8 cellular contexts compared by ENCODE assay signal in the genomic region with DNA sequence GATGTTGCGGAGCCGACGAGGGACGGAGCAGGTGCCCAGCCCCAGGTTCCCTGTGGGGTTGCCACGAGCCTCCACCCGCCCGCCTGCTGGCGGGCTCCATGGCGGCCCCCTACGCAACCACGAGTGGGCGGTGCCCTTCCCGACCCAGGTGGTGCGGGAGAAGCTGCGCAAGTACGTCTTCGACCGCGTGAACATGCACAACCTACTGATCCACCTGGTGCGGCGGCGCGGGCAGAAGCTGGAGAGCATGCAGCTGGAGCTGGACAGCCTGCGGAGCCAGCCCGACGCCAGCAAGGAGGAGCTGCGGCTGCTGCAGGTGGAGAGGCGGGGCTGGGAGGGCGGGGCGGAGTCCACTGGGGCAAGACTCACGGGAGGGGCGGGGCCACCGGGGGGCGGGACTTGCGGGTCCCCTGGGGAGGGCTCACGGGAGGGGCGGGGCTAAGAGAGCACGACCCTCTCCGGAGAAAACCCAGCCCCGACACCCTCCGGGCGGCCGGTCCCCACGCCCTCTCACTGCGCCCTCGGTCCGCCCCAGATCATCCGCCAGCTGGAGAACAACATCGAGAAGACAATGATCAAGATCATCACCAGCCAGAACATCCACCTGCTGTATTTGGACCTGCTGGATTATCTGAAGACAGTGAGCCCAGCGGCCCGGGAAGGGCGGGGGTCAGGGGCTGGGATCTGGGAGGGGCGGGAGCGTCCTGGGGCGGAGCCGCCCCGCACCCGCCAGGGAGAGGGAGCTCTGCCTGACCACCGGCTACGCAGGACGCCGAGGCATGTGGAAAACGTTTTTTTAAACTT. TPM values are rescaled to one million over a fixed set of nuclear protein-coding genes. Genes with fewer than 3 reads are reported as not detected.
DNase-seq lines count a peak whose midpoint lies in the region; ATAC-seq lines count a peak whose summit lies in the region.

No MANE protein-coding gene starts in this region.

- H3K4me3 Mint-ChIP-seq in activated CD4-positive, alpha-beta T cell treated with anti-CD3 and anti-CD28 coated beads for 36 hours, result peak overlapping the region; percentile 72

- H3K9me3 Mint-ChIP-seq in activated CD4-positive, alpha-beta T cell treated with anti-CD3 and anti-CD28 coated beads for 36 hours (ENCODE audit: low read depth), result no peaks in the 10 kb centered on the region

- H3K4me1 Mint-ChIP-seq in activated CD4-positive, alpha-beta T cell treated with anti-CD3 and anti-CD28 coated beads for 36 hours, result peaks cover 21% of the 10 kb centered on the region

- H3K27me3 Mint-ChIP-seq in activated CD4-positive, alpha-beta T cell treated with anti-CD3 and anti-CD28 coated beads for 36 hours, result peaks cover 4% of the 10 kb centered on the region

- H3K27ac Mint-ChIP-seq in activated CD4-positive, alpha-beta T cell treated with anti-CD3 and anti-CD28 coated beads for 36 hours, result no peak overlapping the region

- intact Hi-C loops in activated CD4-positive, alpha-beta T cell treated with anti-CD3 and anti-CD28 coated beads for 36 hours (cut with DNase I, micrococcal nuclease), result loop anchor here (1.0 to 10.0 kb wide), 6 partner anchors 9 to 685 kb away; a partner anchor contains a TSS

- H3K36me3 Mint-ChIP-seq in activated CD4-positive, alpha-beta T cell treated with anti-CD3 and anti-CD28 coated beads for 36 hours (ENCODE audit: low read depth), result no peaks in the 10 kb centered on the region

- CTCF ChIA-PET in activated CD4-positive, alpha-beta T cell treated with anti-CD3 and anti-CD28 coated beads for 36 hours (lab: Charles Lee), result interaction anchor here (0.6 to 0.9 kb wide), 8 partner anchors 12 to 269 kb away, joined by 3 to 5 read pairs (median 3); no protein-coding TSS in a partner anchor

- peak; percentile 44 for ATAC-seq in HG03039 (IDR thresholded peaks at IDR 0.05; ENCODE audit: unreplicated experiment)
- peak; percentile 79 for ATAC-seq in activated CD4-positive, alpha-beta T cell treated with anti-CD3 and anti-CD28 coated beads for 36 hours
- ATAC-seq in left lobe of liver, result peak; percentile 84
- no peak for ATAC-seq in GM19463 (IDR thresholded peaks at IDR 0.05; ENCODE audit: unreplicated experiment)

- in situ Hi-C loops in Caki2 (cut with HindIII; ENCODE audit: low pct_unique_long_range_greater_than_20kb, low sequenced_read_pairs), result no loop called here

- POLR2A ChIA-PET in activated CD4-positive, alpha-beta T cell treated with anti-CD3 and anti-CD28 coated beads for 36 hours (lab: Charles Lee), result interaction anchor here (1.0 kb wide), 1 partner anchor 9 kb away, joined by 3 read pairs; a partner anchor contains a TSS

- peak; percentile 78 for DNase-seq in Caki2 (ENCODE audit: low read depth)
- peak; percentile 78 to 91 for DNase-seq in NCI-H524 (lab: John Stamatoyannopoulos, UW)
- DNase-seq in activated CD4-positive, alpha-beta T cell treated with anti-CD3 and anti-CD28 coated beads for 36 hours, result peak; percentile 95
- peak; percentile 93 for DNase-seq in cerebellum (ENCODE audit: low spot score)
- peak; percentile 92 for DNase-seq in left lobe of liver (ENCODE audit: low spot score)
- peak; percentile 87 for DNase-seq in stimulated activated CD4-positive, alpha-beta T cell treated with anti-CD3 and anti-CD28 coated beads, Interleukin-2, amount 100 ng/mL, for 4 hours (ENCODE audit: low read depth)

RNA-seq across cellular contexts. Expression of a gene that starts 3.9 kb away (rescaled TPM):
- 1.1 TPM in 1 of 2 replicates, not detected in the other for total RNA-seq in Caki2 (2014; rRNA removed; shearing (Covaris generic); ENCODE audit: low replicate concordance)
- total RNA-seq in activated CD4-positive, alpha-beta T cell treated with anti-CD3 and anti-CD28 coated beads for 36 hours, result under 1 TPM; 0.47 to 0.55 TPM
- 1.7 TPM for total RNA-seq in cerebellum
- 0.75 TPM for total RNA-seq in left lobe of liver

RNA-seq across cellular contexts. Expression of a gene that starts 7.7 kb away (rescaled TPM):
- total RNA-seq in Caki2 (2014; rRNA removed; shearing (Covaris generic); ENCODE audit: low replicate concordance), result 103 and 104 TPM in 2 replicates
- total RNA-seq in activated CD4-positive, alpha-beta T cell treated with anti-CD3 and anti-CD28 coated beads for 36 hours, result 10 to 100 TPM; 66.2 to 71.8 TPM
- 42.2 TPM for total RNA-seq in cerebellum
- 18.4 TPM for total RNA-seq in left lobe of liver

RNA-seq across cellular contexts. Expression of a gene that starts 8.9 kb away (rescaled TPM):
- total RNA-seq in Caki2 (2014; rRNA removed; shearing (Covaris generic); ENCODE audit: low replicate concordance), result 230 and 313 TPM in 2 replicates
- 10 to 100 TPM; 30.9 to 47.1 TPM for total RNA-seq in activated CD4-positive, alpha-beta T cell treated with anti-CD3 and anti-CD28 coated beads for 36 hours
- total RNA-seq in cerebellum (14.7 TPM), left lobe of liver (55.1 TPM)

RNA-seq across cellular contexts. Expression of a gene that starts 35.7 kb away (rescaled TPM):
- not detected in 2 replicates for total RNA-seq in Caki2 (2014; rRNA removed; shearing (Covaris generic); ENCODE audit: low replicate concordance)
- not detected for total RNA-seq in activated CD4-positive, alpha-beta T cell treated with anti-CD3 and anti-CD28 coated beads for 36 hours
- total RNA-seq in cerebellum, result not detected
- total RNA-seq in left lobe of liver, result not detected

RNA-seq across cellular contexts. Expression of a gene that starts 42.0 kb away (rescaled TPM):
- not detected in 2 replicates for total RNA-seq in Caki2 (2014; rRNA removed; shearing (Covaris generic); ENCODE audit: low replicate concordance)
- total RNA-seq in activated CD4-positive, alpha-beta T cell treated with anti-CD3 and anti-CD28 coated beads for 36 hours, result not detected
- total RNA-seq in cerebellum (not detected), left lobe of liver (not detected)
